ENCODE assay signal across 1 cellular context in genomic region chr2:21067863-21068537, GRCh38.
TF ChIP-seq lines count a peak whose summit lies in the region.

No MANE protein-coding gene starts in this region.

TF ChIP-seq in HepG2, 621 proteins besides CTCF, POLR2A, EP300 and RAD21 (continued from another document and continues in another):
- TF ChIP-seq ZNF281 (CRISPR knock-in tag; IDR thresholded peaks at IDR 0.05; ENCODE audit: borderline replicate concordance) (no peak), TBP (CRISPR knock-in tag; IDR thresholded peaks at IDR 0.05) (no peak), SRSF4 (IDR thresholded peaks at IDR 0.05; ENCODE audit: low read depth, low read length, poor library complexity, severe bottlenecking) (no peak), REL (CRISPR knock-in tag; conservative IDR thresholded peaks at IDR 0.05) (no peak), TCF7 (IDR thresholded peaks at IDR 0.05; ENCODE audit: low read depth) (no peak), ZNF616 (CRISPR knock-in tag; IDR thresholded peaks at IDR 0.05; ENCODE audit: low read depth) (no peak), ZBED4 (CRISPR knock-in tag; IDR thresholded peaks at IDR 0.05; ENCODE audit: borderline replicate concordance) (no peak), ARID2 (CRISPR knock-in tag; IDR thresholded peaks at IDR 0.05; ENCODE audit: borderline replicate concordance) (no peak), FLYWCH1 (CRISPR knock-in tag; IDR thresholded peaks at IDR 0.05) (no peak), PPARG (CRISPR knock-in tag; conservative IDR thresholded peaks at IDR 0.05) (no peak; the same call in 1 of the 2 replicates), HOXA5 (CRISPR knock-in tag; IDR thresholded peaks at IDR 0.05) (no peak), HIVEP1 (CRISPR knock-in tag; IDR thresholded peaks at IDR 0.05) (no peak), POLR2AphosphoS5 (IDR thresholded peaks at IDR 0.05; ENCODE audit: low read depth, low read length) (no peak), ZNF136 (CRISPR knock-in tag; IDR thresholded peaks at IDR 0.05; ENCODE audit: low read depth) (peak; percentile 35; the same call in 1 of the 2 replicates), KLF11 (CRISPR knock-in tag; IDR thresholded peaks at IDR 0.05) (no peak), DMAP1 (CRISPR knock-in tag; IDR thresholded peaks at IDR 0.05) (no peak), ZSCAN22 (CRISPR knock-in tag; IDR thresholded peaks at IDR 0.05) (no peak), ZNF75D (CRISPR knock-in tag; IDR thresholded peaks at IDR 0.05; ENCODE audit: borderline replicate concordance) (no peak), ELF4 (CRISPR knock-in tag; IDR thresholded peaks at IDR 0.05; ENCODE audit: borderline replicate concordance) (peak; percentile 48; the same call in 1 of the 2 replicates), ZNF33A (CRISPR knock-in tag; IDR thresholded peaks at IDR 0.05; ENCODE audit: borderline replicate concordance) (no peak), ZNF879 (CRISPR knock-in tag; IDR thresholded peaks at IDR 0.05) (no peak), ZMYM3 (CRISPR knock-in tag; IDR thresholded peaks at IDR 0.05) (no peak), SAP130 (CRISPR knock-in tag; IDR thresholded peaks at IDR 0.05; ENCODE audit: low read depth) (peak; percentile 47), ZBTB14 (CRISPR knock-in tag; IDR thresholded peaks at IDR 0.05) (no peak), HMGXB4 (CRISPR knock-in tag; IDR thresholded peaks at IDR 0.05; ENCODE audit: borderline replicate concordance in 1 of 2, low read depth in 1 of 2) (no peak), TBX2 (CRISPR knock-in tag; IDR thresholded peaks at IDR 0.05; ENCODE audit: borderline replicate concordance) (no peak), ZNF276 (CRISPR knock-in tag; IDR thresholded peaks at IDR 0.05; ENCODE audit: low read depth) (no peak), MEF2D (CRISPR knock-in tag; IDR thresholded peaks at IDR 0.05) (no peak), SMYD3 (CRISPR knock-in tag; IDR thresholded peaks at IDR 0.05) (no peak), MTF1 (CRISPR knock-in tag; IDR thresholded peaks at IDR 0.05) (no peak), SIX1 (CRISPR knock-in tag; IDR thresholded peaks at IDR 0.05; ENCODE audit: borderline replicate concordance) (peak; percentile 81; the same call in 1 of the 2 replicates), ZNF567 (CRISPR knock-in tag; IDR thresholded peaks at IDR 0.05; ENCODE audit: borderline replicate concordance) (no peak), HES4 (CRISPR knock-in tag; IDR thresholded peaks at IDR 0.05; ENCODE audit: borderline replicate concordance) (no peak), ZNF709 (CRISPR knock-in tag; IDR thresholded peaks at IDR 0.05) (no peak), CHD4 (IDR thresholded peaks at IDR 0.05; ENCODE audit: borderline replicate concordance, low read length) (no peak), TFE3 (CRISPR knock-in tag; IDR thresholded peaks at IDR 0.05) (no peak), RERE (CRISPR knock-in tag; IDR thresholded peaks at IDR 0.05; ENCODE audit: low read depth) (no peak), ARHGAP35 (CRISPR knock-in tag; IDR thresholded peaks at IDR 0.05; ENCODE audit: borderline replicate concordance) (no peak), GATA4 (IDR thresholded peaks at IDR 0.05; ENCODE audit: borderline replicate concordance, low read depth) (no peak), ZFP1 (CRISPR knock-in tag; IDR thresholded peaks at IDR 0.05) (no peak), KDM6A (CRISPR knock-in tag; IDR thresholded peaks at IDR 0.05; ENCODE audit: low read depth) (no peak), NFE2L2 (IDR thresholded peaks at IDR 0.05; ENCODE audit: low read length) (no peak), ZMYM4 (CRISPR knock-in tag; IDR thresholded peaks at IDR 0.05) (0 out of 2 replicates have a peak, but pooled peaks have one; percentile 22), NR3C1 (CRISPR knock-in tag; IDR thresholded peaks at IDR 0.05) (no peak), POLR2AphosphoS2 (IDR thresholded peaks at IDR 0.05; ENCODE audit: low read depth, low read length) (no peak), IKZF1 (IDR thresholded peaks at IDR 0.05) (no peak), RFXAP (CRISPR knock-in tag; IDR thresholded peaks at IDR 0.05; ENCODE audit: borderline replicate concordance) (no peak), NKX3-1 (CRISPR knock-in tag; IDR thresholded peaks at IDR 0.05) (no peak), SP4 (CRISPR knock-in tag; IDR thresholded peaks at IDR 0.05) (0 out of 2 replicates have a peak, but pooled peaks have one; percentile 30), ZNF678 (CRISPR knock-in tag; IDR thresholded peaks at IDR 0.05) (no peak), JUND (CRISPR knock-in tag; IDR thresholded peaks at IDR 0.05) (no peak)
